In the genomic region with DNA sequence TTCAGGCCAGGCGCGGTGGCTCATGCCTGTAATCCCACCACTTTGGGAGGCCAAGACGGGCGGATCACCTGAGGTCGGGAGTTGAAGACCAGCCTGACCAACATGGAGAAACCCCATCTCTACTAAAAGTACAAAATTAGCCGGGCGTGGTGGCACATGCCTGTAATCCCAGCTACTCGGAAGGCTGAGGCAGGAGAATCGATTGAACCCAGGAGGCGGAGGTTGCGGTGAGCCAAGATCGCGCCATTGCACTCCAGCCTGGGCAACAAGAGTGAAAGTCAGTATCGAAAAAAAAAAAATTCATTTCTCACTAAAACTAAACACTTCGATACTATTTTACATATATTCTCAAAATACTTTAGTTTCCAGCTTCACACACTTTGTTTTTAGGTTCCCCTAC, we compare ENCODE assay signal across 8 cellular contexts. TPM values are rescaled to one million over a fixed set of nuclear protein-coding genes. Genes with fewer than 3 reads are reported as not detected.
DNase-seq lines count a peak whose midpoint lies in the region; ATAC-seq and TF ChIP-seq lines count a peak whose summit lies in the region.
"Not testable (repeated sequence)": the region's sequence is repeated elsewhere in the genome, so short reads cannot be mapped to it uniquely, and the experiment has no call there.

No MANE protein-coding gene starts in this region.

- peaks cover 77% of the 10 kb centered on the region for H3K79me2 ChIP-seq in GM23248 (ENCODE audit: insufficient read depth)

- H3K27me3 Mint-ChIP-seq in T-helper 17 cell; activated T-helper 2 cell treated with anti-CD3 and anti-CD28 coated beads, Interferon-gamma antibody, Interleukin-2, Interleukin-4, amounts not matched to agents 10 μg/mL and 5 μg/mL and 100 μg/mL, durations not matched to agents 14 hours and 24 hours and 36 hours (ENCODE audit: low read depth); MCF 10A (ENCODE audit: insufficient read depth, unreplicated experiment); naive thymus-derived CD8-positive, alpha-beta T cell: not testable (repeated sequence)

- H3K4me3 ChIP-seq in BLaER1; GM23248; skeletal muscle satellite cell (ENCODE audit: low read length): not testable (repeated sequence)
- peak overlapping the region; percentile 86 for H3K4me3 ChIP-seq in NB4 (ENCODE audit: low read depth, low read length)

- peaks cover 74% of the 10 kb centered on the region for H4K20me1 ChIP-seq in BLaER1
- not testable (repeated sequence) for H4K20me1 ChIP-seq in GM23248 (ENCODE audit: insufficient read depth)

- H3K27ac ChIP-seq in BLaER1 = not testable (repeated sequence)
- 0 out of 2 replicates have a peak overlapping the region, but pooled peaks have one; percentile 20 for H3K27ac ChIP-seq in GM23248

- TF ChIP-seq CTCF in NB4 (IDR thresholded peaks at IDR 0.05; ENCODE audit: low read depth, low read length); MCF 10A (IDR thresholded peaks at IDR 0.05; ENCODE audit: unreplicated experiment): not testable (repeated sequence)

- WGBS in GM23248 (ENCODE audit: low coverage in 1 of 2, low lambda C conversion rate in 2 of 2, missing lambda C conversion rate in 2 of 2), 2 experiments = 95 to 96% methylated on average over 15 of the region's 15 CpGs

- H3K36me3 ChIP-seq in BLaER1 = peaks cover 50% of the 10 kb centered on the region
- H3K36me3 ChIP-seq in GM23248 (ENCODE audit: low read depth) = peaks cover 15% of the 10 kb centered on the region
- peaks cover 16% of the 10 kb centered on the region for H3K36me3 ChIP-seq in skeletal muscle satellite cell (ENCODE audit: insufficient read depth, low read length)

- peak overlapping the region; percentile 95 for H3K27ac Mint-ChIP-seq in T-helper 17 cell
- H3K27ac Mint-ChIP-seq in activated T-helper 2 cell treated with anti-CD3 and anti-CD28 coated beads, Interferon-gamma antibody, Interleukin-2, Interleukin-4, amounts not matched to agents 10 μg/mL and 5 μg/mL and 100 μg/mL, durations not matched to agents 14 hours and 24 hours and 36 hours = not testable (repeated sequence)
- peak overlapping the region; percentile 53 for H3K27ac Mint-ChIP-seq in MCF 10A (ENCODE audit: low read depth, unreplicated experiment)
- peak overlapping the region in 2 of 10 donors; percentile 59 to 93 for H3K27ac Mint-ChIP-seq in naive thymus-derived CD8-positive, alpha-beta T cell

- H3K9ac ChIP-seq in BLaER1; GM23248; skeletal muscle satellite cell (ENCODE audit: low read depth, low read length): not testable (repeated sequence)

- CTCF ChIA-PET in MCF 10A (lab: Yijun Ruan, JAX) = interaction anchor here (0.6 to 1.8 kb wide), 4 partner anchors 14 to 458 kb away, joined by 3 to 11 read pairs (median 4); partner anchors contain the start of gene METAP1

- H2AFZ ChIP-seq in GM23248 = not testable (repeated sequence)

- H3K36me3 Mint-ChIP-seq in T-helper 17 cell (ENCODE audit: low read depth) = not testable (repeated sequence)
- H3K36me3 Mint-ChIP-seq in activated T-helper 2 cell treated with anti-CD3 and anti-CD28 coated beads, Interferon-gamma antibody, Interleukin-2, Interleukin-4, amounts not matched to agents 10 μg/mL and 5 μg/mL and 100 μg/mL, durations not matched to agents 14 hours and 24 hours and 36 hours (ENCODE audit: low read depth) = peaks cover 43% of the 10 kb centered on the region
- H3K36me3 Mint-ChIP-seq in MCF 10A (ENCODE audit: insufficient read depth, unreplicated experiment) = peaks cover 25% of the 10 kb centered on the region
- H3K36me3 Mint-ChIP-seq in naive thymus-derived CD8-positive, alpha-beta T cell = peaks cover 0 to 31% (median 6%) of the 10 kb centered on the region in 3 donors

- in situ Hi-C loops in GM23248 (cut with MboI) = not testable (repeated sequence)

- peaks cover 17% of the 10 kb centered on the region for H3K9me3 ChIP-seq in BLaER1
- not testable (repeated sequence) for H3K9me3 ChIP-seq in GM23248 (ENCODE audit: low read depth); T-helper 17 cell (ENCODE audit: control insufficient read depth, low read length, poor library complexity, severe bottlenecking); skeletal muscle satellite cell (replicated peaks; ENCODE audit: low read length)

- H3F3A ChIP-seq in GM23248 (ENCODE audit: insufficient read depth) = peaks cover 28% of the 10 kb centered on the region

- H3K9me2 ChIP-seq in GM23248 (ENCODE audit: insufficient read depth) = not testable (repeated sequence)

- not testable (repeated sequence) for DNase-seq in GM23248; NB4 (ENCODE audit: low read depth); T-helper 17 cell; activated T-helper 2 cell treated with anti-CD3 and anti-CD28 coated beads, Interferon-gamma antibody, Interleukin-2, Interleukin-4, amounts not matched to agents 10 μg/mL and 5 μg/mL and 100 μg/mL, durations not matched to agents 14 hours and 24 hours and 36 hours (ENCODE audit: low spot score); MCF 10A (ENCODE audit: unreplicated experiment); naive thymus-derived CD8-positive, alpha-beta T cell

- intact Hi-C loops in activated T-helper 2 cell treated with anti-CD3 and anti-CD28 coated beads, Interferon-gamma antibody, Interleukin-2, Interleukin-4, amounts not matched to agents 10 μg/mL and 5 μg/mL and 100 μg/mL, durations not matched to agents 14 hours and 24 hours and 36 hours (cut with micrococcal nuclease) = loop anchor here (5.0 to 10.0 kb wide), 2 partner anchors 459 to 481 kb away; no protein-coding TSS in a partner anchor
- intact Hi-C loops in MCF 10A (cut with micrococcal nuclease) = loop anchor here (5.0 kb wide), 2 partner anchors 131 to 784 kb away; partner anchors contain the start of gene STPG2

- H3K27me3 ChIP-seq in BLaER1; GM23248 (replicated peaks; ENCODE audit: insufficient read depth); skeletal muscle satellite cell (ENCODE audit: control insufficient read depth, insufficient read depth, low read length): not testable (repeated sequence)

- not testable (repeated sequence) for BruUV-seq in MCF 10A (replicated peaks; lab: Mats Ljungman, UMichigan)

- H3K4me1 ChIP-seq in BLaER1 = peaks cover 41% of the 10 kb centered on the region
- H3K4me1 ChIP-seq in GM23248 (ENCODE audit: insufficient read depth) = peaks cover 20% of the 10 kb centered on the region
- H3K4me1 ChIP-seq in skeletal muscle satellite cell (ENCODE audit: control insufficient read depth, insufficient read depth, low read length) = peaks cover 20% of the 10 kb centered on the region

- H3K9me3 Mint-ChIP-seq in activated T-helper 2 cell treated with anti-CD3 and anti-CD28 coated beads, Interferon-gamma antibody, Interleukin-2, Interleukin-4, amounts not matched to agents 10 μg/mL and 5 μg/mL and 100 μg/mL, durations not matched to agents 14 hours and 24 hours and 36 hours; MCF 10A (ENCODE audit: unreplicated experiment); naive thymus-derived CD8-positive, alpha-beta T cell: not testable (repeated sequence)

- POLR2A ChIA-PET in MCF 10A (lab: Yijun Ruan, JAX) = interaction anchor here (1.5 to 4.9 kb wide), 4 partner anchors 10 to 162 kb away, joined by 4 to 42 read pairs (median 18); partner anchors contain the start of gene ADH5
- POLR2A ChIA-PET in naive thymus-derived CD8-positive, alpha-beta T cell (lab: Charles Lee) = interaction anchor here (0.9 kb wide), 1 partner anchor 14 kb away, joined by 3 read pairs; no protein-coding TSS in a partner anchor

- not testable (repeated sequence) for ATAC-seq in T-helper 17 cell; naive thymus-derived CD8-positive, alpha-beta T cell

- H3K4me2 ChIP-seq in BLaER1 = peak overlapping the region; percentile 92
- not testable (repeated sequence) for H3K4me2 ChIP-seq in GM23248 (ENCODE audit: unreplicated experiment)
- peak overlapping the region; percentile 84 for H3K4me2 ChIP-seq in skeletal muscle satellite cell (ENCODE audit: low read length)

- H3K4me1 Mint-ChIP-seq in T-helper 17 cell (peaks cover 24% of the 10 kb centered on the region), MCF 10A (ENCODE audit: insufficient read depth, unreplicated experiment) (peaks cover 13% of the 10 kb centered on the region)
- peaks cover 33% of the 10 kb centered on the region for H3K4me1 Mint-ChIP-seq in activated T-helper 2 cell treated with anti-CD3 and anti-CD28 coated beads, Interferon-gamma antibody, Interleukin-2, Interleukin-4, amounts not matched to agents 10 μg/mL and 5 μg/mL and 100 μg/mL, durations not matched to agents 14 hours and 24 hours and 36 hours (ENCODE audit: low read depth)
- peaks cover 9 to 58% (median 46%) of the 10 kb centered on the region in 4 donors for H3K4me1 Mint-ChIP-seq in naive thymus-derived CD8-positive, alpha-beta T cell

- not testable (repeated sequence) for H3K4me3 Mint-ChIP-seq in T-helper 17 cell
- peak overlapping the region; percentile 52 for H3K4me3 Mint-ChIP-seq in activated T-helper 2 cell treated with anti-CD3 and anti-CD28 coated beads, Interferon-gamma antibody, Interleukin-2, Interleukin-4, amounts not matched to agents 10 μg/mL and 5 μg/mL and 100 μg/mL, durations not matched to agents 14 hours and 24 hours and 36 hours (ENCODE audit: low read depth)
- H3K4me3 Mint-ChIP-seq in MCF 10A (ENCODE audit: unreplicated experiment) = peak overlapping the region; percentile 96
- peak overlapping the region in 7 of 10 donors; percentile 20 to 59 (median 50) for H3K4me3 Mint-ChIP-seq in naive thymus-derived CD8-positive, alpha-beta T cell

- not testable (repeated sequence) for TF ChIP-seq POLR2A in NB4 (IDR thresholded peaks at IDR 0.05; ENCODE audit: extremely low read depth, insufficient read length)

RNA-seq across cellular contexts. Expression of gene EIF4E, which starts 2.7 kb away (rescaled TPM):
- 133 and 135 TPM in 2 replicates for total RNA-seq in GM23248 (2014; rRNA removed; shearing (Covaris generic))
- polyA plus RNA-seq in GM23248 (2016; fragmentation: Nextera tagmentation; extraction: Ambion mirVana) = 105 and 113 TPM in 2 replicates
- total RNA-seq in T-helper 17 cell (10 to 100 TPM; 50.5 to 51.1 TPM), MCF 10A (2022) (104 and 106 TPM in 2 replicates)
- total RNA-seq in activated T-helper 2 cell treated with anti-CD3 and anti-CD28 coated beads, Interferon-gamma antibody, Interleukin-2, Interleukin-4, amounts not matched to agents 10 μg/mL and 5 μg/mL and 100 μg/mL, durations not matched to agents 14 hours and 24 hours and 36 hours = 142 and 153 TPM in 2 replicates
- total RNA-seq in naive thymus-derived CD8-positive, alpha-beta T cell = 10 to 100 TPM; 54.6 to 75.7 TPM
- 10 to 100 TPM; 51.5 to 68.3 (median 62.7) TPM for polyA plus RNA-seq in naive thymus-derived CD8-positive, alpha-beta T cell
- 197 and 208 TPM in 2 replicates for total RNA-seq in skeletal muscle satellite cell (2012; rRNA removed)
